Comparison of ENCODE assay signal across 9 cellular contexts in genomic region chr6:83853968-83854501, GRCh38. TPM values are rescaled to one million over a fixed set of nuclear protein-coding genes. Genes with fewer than 3 reads are reported as not detected.
DNase-seq lines count a peak whose midpoint lies in the region; FAIRE-seq and TF ChIP-seq lines count a peak whose summit lies in the region.
"Had no signal": no experiment of that assay in that cellular context is flagged by ENCODE, and none has a peak within 500 bp of the region (broad histone marks: within the 10 kb centered on the region; RNA-seq: fewer than 3 reads in every experiment).

No MANE protein-coding gene starts in this region.

- H3K4me3 ChIP-seq in esophagus squamous epithelium (peak overlapping the region; percentile 29 to 66 (median 50)), skeletal muscle tissue (ENCODE audit: low read length in 3 of 3) (peak overlapping the region; percentile 33 to 67 (median 55)), small intestine (ENCODE audit: low read depth in 1 of 2, low read length in 2 of 2) (peak overlapping the region in 1 of 2 donors; percentile 26)
- H3K4me3 ChIP-seq in effector memory CD4-positive, alpha-beta T cell (ENCODE audit: insufficient read depth, low read depth, low read length, poor library complexity, severe bottlenecking) = no peak overlapping the region
- H3K4me3 ChIP-seq: BLaER1 had no signal

- FAIRE-seq in small intestine (lab: Jason Lieb, UNC) = no peak

- intact Hi-C loops in esophagus squamous epithelium (cut with DNase I) = no loop called here

- no peak for TF ChIP-seq POLR2A in esophagus squamous epithelium (IDR thresholded peaks at IDR 0.05)

- DNase-seq in NCI-H2081 (lab: John Stamatoyannopoulos, UW) (peak; percentile 71 to 75), NCI-H2081 treated with DMSO at 0.1 percent for 48 hours (lab: John Stamatoyannopoulos, UW) (no peak), NCI-H526 (lab: John Stamatoyannopoulos, UW) (peak; percentile 39 to 85), esophagus squamous epithelium (lab: John Stamatoyannopoulos, UW) (no peak), H4 (ENCODE audit: low spot score) (no peak), small intestine (no peak)
- no peak for DNase-seq in effector memory CD4-positive, alpha-beta T cell

- TF ChIP-seq CTCF in esophagus squamous epithelium (IDR thresholded peaks at IDR 0.05) = no peak

- H3K4me1 ChIP-seq in esophagus squamous epithelium = peaks cover 11 to 23% (median 15%) of the 10 kb centered on the region in 3 donors
- peaks cover 9 to 18% (median 12%) of the 10 kb centered on the region in 3 donors for H3K4me1 ChIP-seq in skeletal muscle tissue (ENCODE audit: control insufficient read depth in 3 of 3, insufficient read depth in 3 of 3, low read length in 3 of 3)
- no peaks in the 10 kb centered on the region for H3K4me1 ChIP-seq in small intestine (ENCODE audit: control insufficient read depth in 2 of 2, insufficient read depth in 1 of 2, low read depth in 1 of 2, low read length in 1 of 2)
- peaks cover 19% of the 10 kb centered on the region for H3K4me1 ChIP-seq in effector memory CD4-positive, alpha-beta T cell (ENCODE audit: control insufficient read depth, insufficient read depth, low read length, poor library complexity, severe bottlenecking)

- H3K9me3 ChIP-seq in esophagus squamous epithelium = no peaks in the 10 kb centered on the region
- no peaks in the 10 kb centered on the region for H3K9me3 ChIP-seq in skeletal muscle tissue (ENCODE audit: control insufficient read depth in 3 of 3, low read length in 3 of 3)
- H3K9me3 ChIP-seq in small intestine (ENCODE audit: control insufficient read depth, low read depth) = no peaks in the 10 kb centered on the region
- H3K9me3 ChIP-seq in effector memory CD4-positive, alpha-beta T cell (ENCODE audit: control insufficient read depth, low read length) = no peaks in the 10 kb centered on the region
- H3K9me3 ChIP-seq: BLaER1 had no signal

- 11 to 14% methylated on average over 13 to 19 of the region's 20 CpGs for WGBS in esophagus squamous epithelium, 2 donors
- WGBS in small intestine, 3 donors = 11 to 16% (median 14%) methylated on average over 20 of the region's 20 CpGs

- peaks cover 0 to 49% (median 0%) of the 10 kb centered on the region in 4 donors for H3K27me3 ChIP-seq in esophagus squamous epithelium
- peaks cover 19 to 40% (median 21%) of the 10 kb centered on the region in 3 donors for H3K27me3 ChIP-seq in skeletal muscle tissue (ENCODE audit: control insufficient read depth in 3 of 3, insufficient read depth in 3 of 3, low read length in 3 of 3)
- H3K27me3 ChIP-seq in small intestine (ENCODE audit: control insufficient read depth in 2 of 2, insufficient read depth in 2 of 2, low read length in 2 of 2) = peaks cover 4 to 7% of the 10 kb centered on the region in 2 donors
- peaks cover 21% of the 10 kb centered on the region for H3K27me3 ChIP-seq in effector memory CD4-positive, alpha-beta T cell (replicated peaks; ENCODE audit: control insufficient read depth, insufficient read depth, low read length, poor library complexity, severe bottlenecking)
- H3K27me3 ChIP-seq: BLaER1 had no signal

- H3K9ac ChIP-seq in skeletal muscle tissue (ENCODE audit: low read depth in 1 of 3, low read length in 3 of 3) = no peak overlapping the region
- H3K9ac ChIP-seq: BLaER1 had no signal

- peak overlapping the region in 1 of 4 donors; percentile 10 for H3K27ac ChIP-seq in esophagus squamous epithelium
- no peak overlapping the region for H3K27ac ChIP-seq in skeletal muscle tissue (ENCODE audit: low read depth, low read length)
- H3K27ac ChIP-seq in small intestine (ENCODE audit: low read depth in 1 of 2, low read length in 1 of 2) = no peak overlapping the region
- H3K27ac ChIP-seq in effector memory CD4-positive, alpha-beta T cell (ENCODE audit: insufficient read depth, low read length, poor library complexity, severe bottlenecking) = no peak overlapping the region
- H3K27ac ChIP-seq: BLaER1 had no signal

- H3K36me3 ChIP-seq in esophagus squamous epithelium (no peaks in the 10 kb centered on the region), skeletal muscle tissue (ENCODE audit: control insufficient read depth in 3 of 3, insufficient read depth in 3 of 3, low read length in 3 of 3) (no peaks in the 10 kb centered on the region), small intestine (ENCODE audit: control insufficient read depth in 2 of 2, insufficient read depth in 2 of 2, low read length in 2 of 2) (no peaks in the 10 kb centered on the region)
- no peaks in the 10 kb centered on the region for H3K36me3 ChIP-seq in effector memory CD4-positive, alpha-beta T cell (ENCODE audit: control insufficient read depth, insufficient read depth, low read length)
- H3K36me3 ChIP-seq: BLaER1 had no signal

RNA-seq across cellular contexts. Expression of gene RIPPLY2, which starts 0.9 kb away (rescaled TPM):
- total RNA-seq in esophagus squamous epithelium (1 to 10 TPM in 1 of 4 donors, not detected in 3; 1.1 TPM), skeletal muscle tissue (1.6 TPM)
- total RNA-seq in H4 (2014; rRNA removed; shearing (Covaris generic)) = not detected in 2 replicates
- under 1 TPM in 1 of 3 donors, not detected in 2; 0.67 TPM for polyA plus RNA-seq in small intestine

RNA-seq across cellular contexts. Expression of gene CYB5R4, which starts 5.5 kb away (rescaled TPM):
- total RNA-seq in esophagus squamous epithelium = 10 to 100 TPM in 2 of 4 donors, 1 to 10 TPM in 2; 9.2 to 32.7 (median 14.2) TPM
- total RNA-seq in skeletal muscle tissue = 5.2 TPM
- 13.9 and 24.6 TPM in 2 replicates for total RNA-seq in H4 (2014; rRNA removed; shearing (Covaris generic))
- 10 to 100 TPM; 10.3 to 15.4 (median 13.3) TPM for polyA plus RNA-seq in small intestine

Comparison
In these comparisons a context has a peak if more than half of its experiments do, and no peak if none do; other contexts are left out.
1. DNase-seq: peak in NCI-H2081 (2 of 2) and NCI-H526 (2 of 2); none in NCI-H2081 treated with DMSO at 0.1 percent for 48 hours (single experiment), esophagus squamous epithelium (single experiment), H4 (single experiment), small intestine (single experiment) and effector memory CD4-positive, alpha-beta T cell (0 of 3).